ENCODE assay signal across 19 cellular contexts in the genomic region with DNA sequence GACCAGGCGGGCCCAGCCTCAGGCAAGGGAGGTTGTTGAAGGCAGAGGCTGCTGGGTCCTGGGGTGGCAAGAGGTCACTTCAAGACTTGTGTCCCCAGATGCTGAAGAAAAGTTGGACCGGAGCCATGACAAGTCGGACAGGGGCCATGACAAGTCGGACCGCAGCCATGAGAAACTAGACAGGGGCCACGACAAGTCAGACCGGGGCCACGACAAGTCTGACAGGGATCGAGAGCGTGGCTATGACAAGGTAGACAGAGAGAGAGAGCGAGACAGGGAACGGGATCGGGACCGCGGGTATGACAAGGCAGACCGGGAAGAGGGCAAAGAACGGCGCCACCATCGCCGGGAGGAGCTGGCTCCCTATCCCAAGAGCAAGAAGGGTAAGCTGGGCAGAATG. TPM values are rescaled to one million over a fixed set of nuclear protein-coding genes. Genes with fewer than 3 reads are reported as not detected.
DNase-seq lines count a peak whose midpoint lies in the region; ATAC-seq, FAIRE-seq and TF ChIP-seq lines count a peak whose summit lies in the region.
"Had no signal": no experiment of that assay in that cellular context is flagged by ENCODE, and none has a peak within 500 bp of the region (broad histone marks: within the 10 kb centered on the region; RNA-seq: fewer than 3 reads in every experiment).

No MANE protein-coding gene starts in this region.

- H3K4me1 ChIP-seq in CD4-positive, CD25-positive, alpha-beta regulatory T cell (ENCODE audit: control insufficient read depth, insufficient read depth, low read length, poor library complexity, severe bottlenecking), result peaks cover 10% of the 10 kb centered on the region
- H3K4me1 ChIP-seq in GM12878 (ENCODE audit: control insufficient read depth, insufficient read depth, low read length) (no peaks in the 10 kb centered on the region), neuronal stem cell (ENCODE audit: control insufficient read depth in 2 of 2, insufficient read depth in 1 of 2, low read depth in 1 of 2, low read length in 2 of 2) (peaks cover 2% of the 10 kb centered on the region in 2 donors), hepatocyte (ENCODE audit: insufficient read depth) (no peaks in the 10 kb centered on the region)

- no peak overlapping the region for H3K14ac ChIP-seq in neuronal stem cell (ENCODE audit: low read length)

- no peak for ATAC-seq in CD4-positive, CD25-positive, alpha-beta regulatory T cell (ENCODE audit: low read depth in 2 of 2)
- no peak for ATAC-seq in GM12878
- no peak for ATAC-seq in HG03354 (IDR thresholded peaks at IDR 0.05; ENCODE audit: poor library complexity, severe bottlenecking, unreplicated experiment)
- ATAC-seq: CD8-positive, alpha-beta T cell had no signal

- TF ChIP-seq EP300 in GM12878 (IDR thresholded peaks at IDR 0.05; ENCODE audit: borderline replicate concordance in 1 of 2, control insufficient read depth in 1 of 2, low read depth in 2 of 2, low read length in 2 of 2), result no peak

- H3K4me3 ChIP-seq in CD4-positive, CD25-positive, alpha-beta regulatory T cell (ENCODE audit: low read depth, low read length), result no peak overlapping the region
- H3K4me3 ChIP-seq in GM12878 (no peak overlapping the region), neuronal stem cell (ENCODE audit: low read length in 2 of 2) (no peak overlapping the region), hepatocyte (no peak overlapping the region)

- H3K23ac ChIP-seq in neuronal stem cell (ENCODE audit: low read depth, low read length, poor library complexity), result no peak overlapping the region

- no peak overlapping the region for H3K18ac ChIP-seq in neuronal stem cell (ENCODE audit: low read length)

- RAD21 ChIA-PET in GM12878 (lab: Charles Lee; ENCODE audit: unreplicated experiment), result no interaction called here

- H2AFZ ChIP-seq in GM12878 (ENCODE audit: control insufficient read depth, low read depth, low read length) (no peak overlapping the region), neuronal stem cell (ENCODE audit: low read length) (no peak overlapping the region), hepatocyte (no peak overlapping the region)

- H3K27ac Mint-ChIP-seq in CD4-positive, CD25-positive, alpha-beta regulatory T cell, result peak overlapping the region in 2 of 3 donors; percentile 26 to 68
- peak overlapping the region; percentile 11 for H3K27ac Mint-ChIP-seq in Calu3 (ENCODE audit: unreplicated experiment)
- H3K27ac Mint-ChIP-seq: CD8-positive, alpha-beta T cell had no signal

- peaks cover 15% of the 10 kb centered on the region for H3K36me3 Mint-ChIP-seq in CD4-positive, CD25-positive, alpha-beta regulatory T cell
- peaks cover 67% of the 10 kb centered on the region for H3K36me3 Mint-ChIP-seq in Calu3 (ENCODE audit: insufficient read depth, unreplicated experiment)

- no peaks in the 10 kb centered on the region for H3K27me3 ChIP-seq in CD4-positive, CD25-positive, alpha-beta regulatory T cell (ENCODE audit: control insufficient read depth, insufficient read depth, low read length)
- H3K27me3 ChIP-seq in GM12878 (replicated peaks in 1 of 2; ENCODE audit: control insufficient read depth in 2 of 2, insufficient read depth in 2 of 2, low read length in 1 of 2) (no peaks in the 10 kb centered on the region), neuronal stem cell (ENCODE audit: control insufficient read depth in 3 of 3, insufficient read depth in 3 of 3, low read depth in 1 of 3, low read length in 3 of 3) (no peaks in the 10 kb centered on the region), hepatocyte (no peaks in the 10 kb centered on the region)

- H3K79me2 ChIP-seq in GM12878 (ENCODE audit: control insufficient read depth, insufficient read depth, low read length) (peaks cover 14% of the 10 kb centered on the region), hepatocyte (peaks cover 17% of the 10 kb centered on the region)

- intact Hi-C loops in Calu3 (cut with micrococcal nuclease; ENCODE audit: unreplicated experiment), result no loop called here
- intact Hi-C loops in GM12878 (cut with micrococcal nuclease; ENCODE audit: unreplicated experiment), result no loop called here

- no peak overlapping the region for H4K8ac ChIP-seq in neuronal stem cell (ENCODE audit: low read depth, low read length)

- H4K91ac ChIP-seq in neuronal stem cell (ENCODE audit: low read depth, low read length, poor library complexity), result no peak overlapping the region

- TF ChIP-seq RAD21 in GM12878 (IDR thresholded peaks at IDR 0.05; ENCODE audit: insufficient read depth, low read depth, low read length), result no peak

- no peak overlapping the region for H3K4me2 ChIP-seq in GM12878 (ENCODE audit: control insufficient read depth, insufficient read depth)
- H3K4me2 ChIP-seq in neuronal stem cell (ENCODE audit: insufficient read depth, low read length, poor library complexity, severe bottlenecking), result no peak overlapping the region
- H3K4me2 ChIP-seq in hepatocyte, result no peak overlapping the region
- H3K4me2 ChIP-seq: KMS-11 had no signal

- H3K9me3 Mint-ChIP-seq in CD4-positive, CD25-positive, alpha-beta regulatory T cell, result no peaks in the 10 kb centered on the region
- no peaks in the 10 kb centered on the region for H3K9me3 Mint-ChIP-seq in Calu3 (ENCODE audit: low read depth, unreplicated experiment)
- H3K9me3 Mint-ChIP-seq: CD8-positive, alpha-beta T cell had no signal

- no peak overlapping the region for H3K27ac ChIP-seq in CD4-positive, CD25-positive, alpha-beta regulatory T cell (ENCODE audit: insufficient read depth, low read length, poor library complexity, severe bottlenecking)
- H3K27ac ChIP-seq in GM12878 (ENCODE audit: control insufficient read depth, insufficient read depth) (no peak overlapping the region), neuronal stem cell (replicated peaks; ENCODE audit: low read length) (no peak overlapping the region), hepatocyte (no peak overlapping the region)
- H3K27ac ChIP-seq: KMS-11 had no signal

- H3K4ac ChIP-seq in neuronal stem cell (ENCODE audit: low read length), result no peak overlapping the region

- no peak overlapping the region for H2BK120ac ChIP-seq in neuronal stem cell (ENCODE audit: low read depth, low read length)

- POLR2A ChIA-PET in GM12878 (lab: Charles Lee), result no interaction called here

- CTCF ChIA-PET in Calu3 (lab: Charles Lee), result interaction anchor here (1.3 kb wide), 1 partner anchor 11 kb away, joined by 3 read pairs; no protein-coding TSS in a partner anchor
- CTCF ChIA-PET in GM12878 (lab: Yijun Ruan, JAX), result no interaction called here

- TF ChIP-seq CTCF in Calu3 (IDR thresholded peaks at IDR 0.05; ENCODE audit: unreplicated experiment) (no peak), GM12878 (IDR thresholded peaks at IDR 0.05 in 2 of 3, conservative IDR thresholded peaks at IDR 0.05 in 1 of 3; ENCODE audit: control insufficient read depth in 2 of 3, extremely low read depth in 1 of 3, insufficient read depth in 1 of 3, low read depth in 3 of 3, low read length in 3 of 3) (no peak), hepatocyte (IDR thresholded peaks at IDR 0.05; ENCODE audit: poor library complexity) (no peak)

- peaks cover 36% of the 10 kb centered on the region for H3K36me3 ChIP-seq in CD4-positive, CD25-positive, alpha-beta regulatory T cell (ENCODE audit: control insufficient read depth, insufficient read depth, low read length)
- peaks cover 0 to 5% of the 10 kb centered on the region in 2 experiments; a peak in 2 of 4 replicates for H3K36me3 ChIP-seq in GM12878 (ENCODE audit: control insufficient read depth in 2 of 2, insufficient read depth in 2 of 2, low read length in 1 of 2)
- H3K36me3 ChIP-seq in neuronal stem cell (replicated peaks in 1 of 2; ENCODE audit: control insufficient read depth in 2 of 2, insufficient read depth in 2 of 2, low read length in 2 of 2), result peaks cover 8 to 63% of the 10 kb centered on the region in 2 donors
- H3K36me3 ChIP-seq in hepatocyte (replicated peaks; ENCODE audit: insufficient read depth, low read depth), result no peaks in the 10 kb centered on the region

- H2BK15ac ChIP-seq in neuronal stem cell (ENCODE audit: low read length), result no peak overlapping the region

- H3K9ac ChIP-seq in GM12878 (ENCODE audit: control insufficient read depth, insufficient read depth, low read length) (no peak overlapping the region), neuronal stem cell (ENCODE audit: low read depth, low read length, poor library complexity) (peak overlapping the region; percentile 21)
- H3K9ac ChIP-seq: KMS-11 had no signal

- no peaks in the 10 kb centered on the region for H3K9me2 ChIP-seq in hepatocyte (replicated peaks; ENCODE audit: insufficient read depth)

- BruUV-seq in Calu3 (replicated peaks; lab: Mats Ljungman, UMichigan) (no TSS peak), GM12878 (replicated peaks; lab: Mats Ljungman, UMichigan) (no TSS peak)

- no peaks in the 10 kb centered on the region for H4K20me1 ChIP-seq in GM12878 (ENCODE audit: control insufficient read depth, insufficient read depth)
- H4K20me1 ChIP-seq in hepatocyte (ENCODE audit: insufficient read depth, poor library complexity, severe bottlenecking), result no peaks in the 10 kb centered on the region

- H3K27me3 Mint-ChIP-seq in CD4-positive, CD25-positive, alpha-beta regulatory T cell, result no peaks in the 10 kb centered on the region
- H3K27me3 Mint-ChIP-seq in Calu3 (ENCODE audit: unreplicated experiment), result no peaks in the 10 kb centered on the region

- no peak overlapping the region for H2BK5ac ChIP-seq in neuronal stem cell (ENCODE audit: low read length)

- no peak for DNase-seq in CD4-positive, CD25-positive, alpha-beta regulatory T cell
- no peak for DNase-seq in Calu3
- no peak for DNase-seq in GM12878 (ENCODE audit: low read depth, low spot score)
- DNase-seq in neuronal stem cell (ENCODE audit: low spot score), result no peak
- no peak for DNase-seq in hepatocyte (ENCODE audit: low spot score)
- no peak for DNase-seq in SW 1271 (lab: John Stamatoyannopoulos, UW)
- DNase-seq: ACHN; CD8-positive, alpha-beta T cell; DND-41; GOT3; NCI-H1048; NCI-H1436 treated with DMSO at 0.1 percent for 48 hours; NCI-H2029 treated with DMSO at 0.1 percent for 48 hours; NCI-H2171 treated with DMSO at 0.1 percent for 48 hours; NCI-H524 had no signal

- FAIRE-seq in GM12878 (lab: Jason Lieb, UNC), result no peak
- FAIRE-seq: G401.6, GM18507 had no signal

- H3K79me1 ChIP-seq in neuronal stem cell (ENCODE audit: low read depth, low read length), result peaks cover 1% of the 10 kb centered on the region

- in situ Hi-C loops in GM12878 (cut with MboI), result no loop called here

- SMC1A ChIA-PET in GM12878 (lab: Charles Lee; ENCODE audit: uncharacterized antibody, unreplicated experiment), result no interaction called here

- H2BK12ac ChIP-seq in neuronal stem cell (ENCODE audit: low read length), result no peak overlapping the region

- 82% methylated on average over 20 of the region's 20 CpGs for WGBS in GM12878 (ENCODE audit: insufficient coverage, insufficient replicate concordance, low lambda C conversion rate, missing lambda C conversion rate)
- WGBS in neuronal stem cell (ENCODE audit: extremely low coverage in 2 of 2, insufficient read length in 2 of 2, insufficient replicate concordance in 1 of 2), 2 donors, result no CpG with 5 or more reads among the region's 20 CpGs
- WGBS in hepatocyte (ENCODE audit: low lambda C conversion rate, missing lambda C conversion rate), result 97% methylated on average over 20 of the region's 20 CpGs

- peaks cover 0 to 27% (median 3%) of the 10 kb centered on the region in 4 donors for H3K4me1 Mint-ChIP-seq in CD4-positive, CD25-positive, alpha-beta regulatory T cell
- H3K4me1 Mint-ChIP-seq in Calu3 (ENCODE audit: low read depth, unreplicated experiment), result no peaks in the 10 kb centered on the region

- H3K4me3 Mint-ChIP-seq in CD4-positive, CD25-positive, alpha-beta regulatory T cell, result no peak overlapping the region
- peak overlapping the region; percentile 17 for H3K4me3 Mint-ChIP-seq in Calu3 (ENCODE audit: low read depth, unreplicated experiment)
- H3K4me3 Mint-ChIP-seq: CD8-positive, alpha-beta T cell had no signal

- no peaks in the 10 kb centered on the region for H3K9me3 ChIP-seq in CD4-positive, CD25-positive, alpha-beta regulatory T cell (ENCODE audit: control insufficient read depth in 2 of 2, low read length in 2 of 2)
- H3K9me3 ChIP-seq in GM12878 (replicated peaks; ENCODE audit: control insufficient read depth, insufficient read depth, low read length) (no peaks in the 10 kb centered on the region; the same call in 2 of the 3 replicates), neuronal stem cell (replicated peaks in 1 of 2; ENCODE audit: control insufficient read depth in 2 of 2, insufficient read depth in 1 of 2, low read depth in 1 of 2, low read length in 2 of 2) (no peaks in the 10 kb centered on the region), hepatocyte (ENCODE audit: low read depth) (no peaks in the 10 kb centered on the region)

- no peak overlapping the region for H2AK5ac ChIP-seq in neuronal stem cell (ENCODE audit: low read depth, low read length)

- no peak for TF ChIP-seq POLR2A in GM12878 (IDR thresholded peaks at IDR 0.05; ENCODE audit: low read depth, low read length)

RNA-seq across cellular contexts. Expression of a gene that starts 4.4 kb away (rescaled TPM):
- total RNA-seq in CD4-positive, CD25-positive, alpha-beta regulatory T cell, result 70.0 TPM
- 10 to 100 TPM; 83.7 to 98.9 (median 95.8) TPM for polyA plus RNA-seq in CD4-positive, CD25-positive, alpha-beta regulatory T cell
- total RNA-seq in Calu3 (2022), result 110 and 113 TPM in 2 replicates
- 8.1 and 8.5 TPM in 2 replicates for total RNA-seq in GM12878 (2013; cell fraction: nucleolus; rRNA removed)
- total RNA-seq in GM12878 (2014; rRNA removed), result 62.2 and 70.2 TPM in 2 replicates
- 37.5 and 38.5 TPM in 2 replicates for total RNA-seq in GM12878 (2014; rRNA removed; fragmentation: Illumina TruSeq; extraction: Trizol)
- 69.5 and 71.0 TPM in 2 replicates for total RNA-seq in GM12878 (2021)
- 26.7 TPM for polyA plus RNA-seq in GM12878 (2011; ENCODE audit: low read depth)
- 22.4 and 55.3 TPM in 2 replicates for polyA plus RNA-seq in GM12878 (2011; rRNA removed)
- 67.4 and 68.4 TPM in 2 replicates for polyA plus RNA-seq in GM12878 (2011; cell fraction: cytosol; rRNA removed)
- polyA plus RNA-seq in GM12878 (2011; cell fraction: nucleus; rRNA removed), result 112 and 137 TPM in 2 replicates
- polyA plus RNA-seq in GM12878 (2012), result 70.1 and 70.6 TPM in 2 replicates
- 39.6 and 70.0 TPM in 2 replicates for polyA plus RNA-seq in GM12878 (2014; fragmentation: Illumina TruSeq; extraction: Trizol)
- 10 to 100 TPM; 12.5 to 28.0 TPM for polyA plus RNA-seq in GM12878 (2014; fragmentation: Nextera tagmentation; extraction: Ambion mirVana)
- 68.5 and 76.1 TPM in 2 replicates for polyA plus RNA-seq in GM12878 (2014; rRNA removed)
- polyA plus RNA-seq in GM12878 (2016; fragmentation: Nextera tagmentation; extraction: Ambion mirVana), result 10 to 100 TPM; 68.6 to 74.8 TPM
- polyA minus RNA-seq in GM12878 (2011; rRNA and poly(A)+ RNA removed), result 30.3 and 33.8 TPM in 2 replicates
- 22.9 and 24.1 TPM in 2 replicates for polyA minus RNA-seq in GM12878 (2011; cell fraction: cytosol; rRNA and poly(A)+ RNA removed)
- 9.9 and 20.2 TPM in 2 replicates for polyA minus RNA-seq in GM12878 (2011; cell fraction: nucleus; rRNA and poly(A)+ RNA removed)
- 71.0 TPM for polyA plus RNA-seq in neuronal stem cell (2013, experiment 1 of 2)
- 69.7 TPM for polyA plus RNA-seq in neuronal stem cell (2013, experiment 2 of 2)
- 33.8 and 35.3 TPM in 2 replicates for total RNA-seq in hepatocyte
- 82.9 and 87.6 TPM in 2 replicates for polyA plus RNA-seq in hepatocyte

RNA-seq across cellular contexts. Expression of a gene that starts 4.6 kb away (rescaled TPM):
- total RNA-seq in CD4-positive, CD25-positive, alpha-beta regulatory T cell, result 31.4 TPM
- polyA plus RNA-seq in CD4-positive, CD25-positive, alpha-beta regulatory T cell, result 10 to 100 TPM; 47.6 to 65.1 (median 55.2) TPM
- total RNA-seq in Calu3 (2022) (86.1 and 96.8 TPM in 2 replicates), GM12878 (2014; rRNA removed) (49.0 and 53.5 TPM in 2 replicates), GM12878 (2014; rRNA removed; fragmentation: Illumina TruSeq; extraction: Trizol) (32.9 and 33.3 TPM in 2 replicates), GM12878 (2021) (53.8 and 57.8 TPM in 2 replicates), hepatocyte (42.5 and 56.7 TPM in 2 replicates)
- 14.1 and 16.7 TPM in 2 replicates for total RNA-seq in GM12878 (2013; cell fraction: nucleolus; rRNA removed)
- 24.7 TPM for polyA plus RNA-seq in GM12878 (2011; ENCODE audit: low read depth)
- polyA plus RNA-seq in GM12878 (2011; rRNA removed) (22.0 and 41.5 TPM in 2 replicates), GM12878 (2014; fragmentation: Illumina TruSeq; extraction: Trizol) (16.3 and 37.7 TPM in 2 replicates), GM12878 (2014; fragmentation: Nextera tagmentation; extraction: Ambion mirVana) (10 to 100 TPM in 1 of 2 experiments, 1 to 10 TPM in 1; 4.5 to 18.3 TPM), GM12878 (2014; rRNA removed) (69.4 and 72.4 TPM in 2 replicates), GM12878 (2016; fragmentation: Nextera tagmentation; extraction: Ambion mirVana) (10 to 100 TPM; 79.5 to 88.7 TPM), hepatocyte (113 and 132 TPM in 2 replicates)
- polyA plus RNA-seq in GM12878 (2011; cell fraction: cytosol; rRNA removed), result 84.2 and 105 TPM in 2 replicates
- polyA plus RNA-seq in GM12878 (2011; cell fraction: nucleus; rRNA removed), result 69.2 and 74.6 TPM in 2 replicates
- 40.4 and 40.9 TPM in 2 replicates for polyA plus RNA-seq in GM12878 (2012)
- 14.3 and 37.8 TPM in 2 replicates for polyA minus RNA-seq in GM12878 (2011; rRNA and poly(A)+ RNA removed)
- 16.0 and 17.4 TPM in 2 replicates for polyA minus RNA-seq in GM12878 (2011; cell fraction: cytosol; rRNA and poly(A)+ RNA removed)
- polyA minus RNA-seq in GM12878 (2011; cell fraction: nucleus; rRNA and poly(A)+ RNA removed), result 12.9 and 19.4 TPM in 2 replicates
- 117 TPM for polyA plus RNA-seq in neuronal stem cell (2013, experiment 1 of 2)
- 116 TPM for polyA plus RNA-seq in neuronal stem cell (2013, experiment 2 of 2)

RNA-seq across cellular contexts. Expression of a gene that starts 9.3 kb away (rescaled TPM):
- 50.0 TPM for total RNA-seq in CD4-positive, CD25-positive, alpha-beta regulatory T cell
- polyA plus RNA-seq in CD4-positive, CD25-positive, alpha-beta regulatory T cell, result 10 to 100 TPM in 2 of 4 donors, 1 to 10 TPM in 2; 7.4 to 13.8 (median 9.0) TPM
- total RNA-seq in Calu3 (2022) (68.1 and 81.0 TPM in 2 replicates), GM12878 (2014; rRNA removed) (9.3 and 11.0 TPM in 2 replicates), GM12878 (2014; rRNA removed; fragmentation: Illumina TruSeq; extraction: Trizol) (8.4 and 9.1 TPM in 2 replicates), GM12878 (2021) (16.7 and 21.9 TPM in 2 replicates), hepatocyte (40.8 and 49.5 TPM in 2 replicates)
- total RNA-seq in GM12878 (2013; cell fraction: nucleolus; rRNA removed), result 10.7 and 16.8 TPM in 2 replicates
- 7.5 TPM for polyA plus RNA-seq in GM12878 (2011; ENCODE audit: low read depth)
- polyA plus RNA-seq in GM12878 (2011; rRNA removed) (10.3 and 12.9 TPM in 2 replicates), GM12878 (2014; fragmentation: Illumina TruSeq; extraction: Trizol) (12.0 and 16.9 TPM in 2 replicates), GM12878 (2014; fragmentation: Nextera tagmentation; extraction: Ambion mirVana) (1 to 10 TPM; 2.1 to 6.8 TPM), GM12878 (2014; rRNA removed) (16.8 and 18.7 TPM in 2 replicates), GM12878 (2016; fragmentation: Nextera tagmentation; extraction: Ambion mirVana) (10 to 100 TPM; 25.1 to 27.4 TPM), hepatocyte (82.4 and 95.9 TPM in 2 replicates)
- polyA plus RNA-seq in GM12878 (2011; cell fraction: cytosol; rRNA removed), result 22.6 and 23.3 TPM in 2 replicates
- polyA plus RNA-seq in GM12878 (2011; cell fraction: nucleus; rRNA removed), result 28.2 and 28.4 TPM in 2 replicates
- 15.6 and 17.0 TPM in 2 replicates for polyA plus RNA-seq in GM12878 (2012)
- polyA minus RNA-seq in GM12878 (2011; rRNA and poly(A)+ RNA removed), result 21.6 and 23.7 TPM in 2 replicates
- polyA minus RNA-seq in GM12878 (2011; cell fraction: cytosol; rRNA and poly(A)+ RNA removed), result 4.3 and 6.9 TPM in 2 replicates
- 4.1 and 5.2 TPM in 2 replicates for polyA minus RNA-seq in GM12878 (2011; cell fraction: nucleus; rRNA and poly(A)+ RNA removed)
- 12.9 TPM for polyA plus RNA-seq in neuronal stem cell (2013, experiment 1 of 2)
- polyA plus RNA-seq in neuronal stem cell (2013, experiment 2 of 2), result 11.9 TPM

RNA-seq across cellular contexts. Expression of a gene that starts 16.7 kb away (rescaled TPM):
- 391 TPM for total RNA-seq in CD4-positive, CD25-positive, alpha-beta regulatory T cell
- polyA plus RNA-seq in CD4-positive, CD25-positive, alpha-beta regulatory T cell, result 100 to 1,000 TPM; 475 to 549 (median 501) TPM
- 12.8 and 13.9 TPM in 2 replicates for total RNA-seq in Calu3 (2022)
- 293 and 318 TPM in 2 replicates for total RNA-seq in GM12878 (2013; cell fraction: nucleolus; rRNA removed)
- 32.9 and 37.9 TPM in 2 replicates for total RNA-seq in GM12878 (2014; rRNA removed)
- total RNA-seq in GM12878 (2014; rRNA removed; fragmentation: Illumina TruSeq; extraction: Trizol), result 19.2 and 19.9 TPM in 2 replicates
- 29.6 and 30.4 TPM in 2 replicates for total RNA-seq in GM12878 (2021)
- 61.5 TPM for polyA plus RNA-seq in GM12878 (2011; ENCODE audit: low read depth)
- polyA plus RNA-seq in GM12878 (2011; rRNA removed), result 65.9 and 96.8 TPM in 2 replicates
- polyA plus RNA-seq in GM12878 (2011; cell fraction: cytosol; rRNA removed), result 86.7 and 115 TPM in 2 replicates
- 111 and 151 TPM in 2 replicates for polyA plus RNA-seq in GM12878 (2011; cell fraction: nucleus; rRNA removed)
- 114 and 191 TPM in 2 replicates for polyA plus RNA-seq in GM12878 (2012)
- polyA plus RNA-seq in GM12878 (2014; fragmentation: Illumina TruSeq; extraction: Trizol), result 30.1 and 34.0 TPM in 2 replicates
- polyA plus RNA-seq in GM12878 (2014; fragmentation: Nextera tagmentation; extraction: Ambion mirVana), result 10 to 100 TPM; 19.6 to 26.2 TPM
- polyA plus RNA-seq in GM12878 (2014; rRNA removed), result 31.7 and 32.1 TPM in 2 replicates
- polyA plus RNA-seq in GM12878 (2016; fragmentation: Nextera tagmentation; extraction: Ambion mirVana), result 10 to 100 TPM; 46.5 to 54.5 TPM
- 60.6 and 83.6 TPM in 2 replicates for polyA minus RNA-seq in GM12878 (2011; rRNA and poly(A)+ RNA removed)
- 25.4 and 29.0 TPM in 2 replicates for polyA minus RNA-seq in GM12878 (2011; cell fraction: cytosol; rRNA and poly(A)+ RNA removed)
- 53.8 and 65.6 TPM in 2 replicates for polyA minus RNA-seq in GM12878 (2011; cell fraction: nucleus; rRNA and poly(A)+ RNA removed)
- 10.2 TPM for polyA plus RNA-seq in neuronal stem cell (2013, experiment 1 of 2)
- polyA plus RNA-seq in neuronal stem cell (2013, experiment 2 of 2), result 10.1 TPM
- 7.0 and 11.5 TPM in 2 replicates for total RNA-seq in hepatocyte
- polyA plus RNA-seq in hepatocyte, result 16.8 and 17.2 TPM in 2 replicates

RNA-seq across cellular contexts. Expression of a gene that starts 55.3 kb away (rescaled TPM):
- total RNA-seq in CD4-positive, CD25-positive, alpha-beta regulatory T cell, result 110 TPM
- polyA plus RNA-seq in CD4-positive, CD25-positive, alpha-beta regulatory T cell, result 10 to 100 TPM; 20.2 to 38.2 (median 26.4) TPM
- total RNA-seq in Calu3 (2022) (67.8 and 73.0 TPM in 2 replicates), GM12878 (2014; rRNA removed) (22.2 and 23.7 TPM in 2 replicates), GM12878 (2014; rRNA removed; fragmentation: Illumina TruSeq; extraction: Trizol) (19.8 and 20.3 TPM in 2 replicates), GM12878 (2021) (39.1 and 39.9 TPM in 2 replicates), hepatocyte (27.7 and 32.5 TPM in 2 replicates)
- 39.3 and 46.8 TPM in 2 replicates for total RNA-seq in GM12878 (2013; cell fraction: nucleolus; rRNA removed)
- 26.3 TPM for polyA plus RNA-seq in GM12878 (2011; ENCODE audit: low read depth)
- polyA plus RNA-seq in GM12878 (2011; rRNA removed) (38.7 and 50.3 TPM in 2 replicates), GM12878 (2014; fragmentation: Illumina TruSeq; extraction: Trizol) (29.5 and 36.4 TPM in 2 replicates), GM12878 (2014; fragmentation: Nextera tagmentation; extraction: Ambion mirVana) (1 to 10 TPM; 2.0 to 4.6 TPM), GM12878 (2014; rRNA removed) (39.7 and 44.0 TPM in 2 replicates), GM12878 (2016; fragmentation: Nextera tagmentation; extraction: Ambion mirVana) (10 to 100 TPM; 11.2 to 21.6 TPM), hepatocyte (49.9 and 51.2 TPM in 2 replicates)
- polyA plus RNA-seq in GM12878 (2011; cell fraction: cytosol; rRNA removed), result 41.0 and 43.4 TPM in 2 replicates
- 122 and 147 TPM in 2 replicates for polyA plus RNA-seq in GM12878 (2011; cell fraction: nucleus; rRNA removed)
- polyA plus RNA-seq in GM12878 (2012), result 46.9 and 63.6 TPM in 2 replicates
- 34.6 and 56.6 TPM in 2 replicates for polyA minus RNA-seq in GM12878 (2011; rRNA and poly(A)+ RNA removed)
- polyA minus RNA-seq in GM12878 (2011; cell fraction: cytosol; rRNA and poly(A)+ RNA removed), result 23.0 and 36.1 TPM in 2 replicates
- 13.5 and 17.4 TPM in 2 replicates for polyA minus RNA-seq in GM12878 (2011; cell fraction: nucleus; rRNA and poly(A)+ RNA removed)
- polyA plus RNA-seq in neuronal stem cell (2013, experiment 1 of 2), result 40.8 TPM
- polyA plus RNA-seq in neuronal stem cell (2013, experiment 2 of 2), result 40.9 TPM
